In genomic region chr10:4048245-4048864, GRCh38 we compare ENCODE assay signal across 20 cellular contexts.
"Had no signal": no experiment of that assay in that cellular context is flagged by ENCODE, and none has a peak within 500 bp of the region (broad histone marks: within the 10 kb centered on the region; RNA-seq: fewer than 3 reads in every experiment).

No MANE protein-coding gene starts in this region.

- H3K36me3 ChIP-seq: cardiac muscle cell, esophagus squamous epithelium, prostate gland, spleen, upper lobe of right lung had no signal

- H3K27ac ChIP-seq: body of pancreas, cardiac muscle cell, esophagus squamous epithelium, prostate gland, spleen, upper lobe of right lung had no signal

- H3K4me3 ChIP-seq: body of pancreas, cardiac muscle cell, esophagus squamous epithelium, lung, prostate gland, spleen, upper lobe of right lung had no signal

- DNase-seq: activated CD4-positive, alpha-beta T cell treated with anti-CD3 and anti-CD28 coated beads for 1 hour; activated CD4-positive, alpha-beta T cell treated with anti-CD3 and anti-CD28 coated beads, Interleukin-2, amount 50 U/mL, for 4 hours; activated CD8-positive, alpha-beta memory T cell treated with anti-CD3 and anti-CD28 coated beads for 24 hours; activated effector memory CD4-positive, alpha-beta T cell treated with Interleukin-2 at 50 U/mL for 16 hours; activated naive CD4-positive, alpha-beta T cell treated with anti-CD3 and anti-CD28 coated beads, Interleukin-2, amount 10 ng/mL, durations not matched to agents 7 days and 5 days; activated T-cell treated with anti-CD3 and anti-CD28 coated beads, Interleukin-2, amount 50 U/mL, for 48 hours; body of pancreas; endodermal cell; esophagus squamous epithelium; kidney; natural killer cell; spleen; stimulated activated CD4-positive, alpha-beta T cell treated with anti-CD3 and anti-CD28 coated beads, Interleukin-4, amount 100 ng/mL, for 1 hour; stimulated activated naive CD4-positive, alpha-beta T cell treated with Interleukin-2 at 50 U/mL for 16 hours; T-helper 1 cell; upper lobe of right lung had no signal

- ATAC-seq: body of pancreas, left lobe of liver, natural killer cell, upper lobe of right lung had no signal

- H3K4me1 ChIP-seq: body of pancreas had no signal

- H3K9me3 ChIP-seq: body of pancreas, esophagus squamous epithelium, prostate gland, spleen, upper lobe of right lung had no signal

- H3K27me3 ChIP-seq: body of pancreas, cardiac muscle cell, esophagus squamous epithelium, spleen, upper lobe of right lung had no signal
